Comparison of ENCODE assay signal across 9 cellular contexts in genomic region chr7:142880886-142881505, GRCh38. TPM values are rescaled to one million over a fixed set of nuclear protein-coding genes. Genes with fewer than 3 reads are reported as not detected.
DNase-seq lines count a peak whose midpoint lies in the region; ATAC-seq, FAIRE-seq and TF ChIP-seq lines count a peak whose summit lies in the region.
"Had no signal": no experiment of that assay in that cellular context is flagged by ENCODE, and none has a peak within 500 bp of the region (broad histone marks: within the 10 kb centered on the region; RNA-seq: fewer than 3 reads in every experiment).

No MANE protein-coding gene starts in this region.

- ATAC-seq in GM21528 (IDR thresholded peaks at IDR 0.05; ENCODE audit: low FRiP score, unreplicated experiment): peak; percentile 63

- intact Hi-C loops in ovary (cut with DNase I): loop anchor here in 1 of 4 donors (10.0 kb wide), 1 partner anchor 334 kb away; no protein-coding TSS in a partner anchor

- H3K27ac ChIP-seq in small intestine (ENCODE audit: low read depth in 1 of 2, low read length in 1 of 2): no peak overlapping the region
- no peak overlapping the region for H3K27ac ChIP-seq in ovary

- no peak for FAIRE-seq in small intestine (lab: Jason Lieb, UNC)

- TF ChIP-seq POLR2A in ovary (IDR thresholded peaks at IDR 0.05): no peak

- H3K9me3 ChIP-seq in small intestine (ENCODE audit: control insufficient read depth, low read depth) (no peaks in the 10 kb centered on the region), ovary (no peaks in the 10 kb centered on the region)

- H3K4me3 ChIP-seq in small intestine (ENCODE audit: low read depth in 1 of 2, low read length in 2 of 2) (no peak overlapping the region), ovary (no peak overlapping the region)

- TF ChIP-seq CTCF in ovary (IDR thresholded peaks at IDR 0.05): no peak

- 22 to 30% (median 26%) methylated on average over 8 of the region's 8 CpGs for WGBS in small intestine, 3 donors
- WGBS in ovary, 3 donors: 29 to 33% (median 30%) methylated on average over 8 of the region's 8 CpGs

- peak; percentile 67 for DNase-seq in ELF-1 (ENCODE audit: low read depth, low spot score)
- DNase-seq in Kasumi-1 (lab: John Stamatoyannopoulos, UW): peak; percentile 25 to 56
- peak; percentile 72 for DNase-seq in activated CD8-positive, alpha-beta memory T cell treated with anti-CD3 and anti-CD28 coated beads for 24 hours
- peak; percentile 21 for DNase-seq in fibroblast of peridontal ligament (ENCODE audit: extremely low read depth)
- DNase-seq in small intestine: peak; percentile 67
- DNase-seq in cerebellum (ENCODE audit: low spot score): no peak
- DNase-seq in ovary: no peak

- H3K4me1 ChIP-seq in small intestine (ENCODE audit: control insufficient read depth in 2 of 2, insufficient read depth in 1 of 2, low read depth in 1 of 2, low read length in 1 of 2): peaks cover 0 to 2% of the 10 kb centered on the region in 2 donors
- H3K4me1 ChIP-seq in ovary (ENCODE audit: insufficient read depth): no peaks in the 10 kb centered on the region

- H3K36me3 ChIP-seq in small intestine (ENCODE audit: control insufficient read depth in 2 of 2, insufficient read depth in 2 of 2, low read length in 2 of 2) (no peaks in the 10 kb centered on the region), ovary (no peaks in the 10 kb centered on the region)

- H3K27me3 ChIP-seq in small intestine (ENCODE audit: control insufficient read depth in 2 of 2, insufficient read depth in 2 of 2, low read length in 2 of 2) (peaks cover 0 to 2% of the 10 kb centered on the region in 2 donors), ovary (no peaks in the 10 kb centered on the region)

- TF ChIP-seq EP300 in ovary (IDR thresholded peaks at IDR 0.05): no peak

RNA-seq across cellular contexts. Expression of gene TRPV6, which starts 4.5 kb away (rescaled TPM):
- polyA plus RNA-seq in small intestine (10 to 100 TPM in 2 of 3 donors, 1 to 10 TPM in 1; 8.8 to 27.3 (median 23.0) TPM), ovary (under 1 TPM; 0.03 to 0.19 TPM)
- total RNA-seq in cerebellum (0.27 TPM), ovary (1 to 10 TPM in 2 of 7 donors, under 1 TPM in 1, not detected in 4; 0.51 to 9.7 (median 1.5) TPM)
- total RNA-seq: activated CD8-positive, alpha-beta memory T cell treated with anti-CD3 and anti-CD28 coated beads for 36 hours had no signal

RNA-seq across cellular contexts. Expression of gene EPHB6, which starts 26.1 kb away (rescaled TPM):
- 10 to 100 TPM in 2 of 3 donors, 1 to 10 TPM in 1; 6.5 to 26.2 (median 17.0) TPM for polyA plus RNA-seq in small intestine
- total RNA-seq in cerebellum: 11.7 TPM
- 10 to 100 TPM; 17.9 to 41.1 (median 31.9) TPM for total RNA-seq in ovary
- 10 to 100 TPM; 10.7 to 14.1 TPM for polyA plus RNA-seq in ovary

RNA-seq across cellular contexts. Expression of gene TRPV5, which starts 52.5 kb away (rescaled TPM):
- polyA plus RNA-seq in small intestine (under 1 TPM in 1 of 3 donors, not detected in 2; 0.01 TPM), ovary (not detected)
- total RNA-seq in cerebellum (0.36 TPM), ovary (not detected)
- total RNA-seq: activated CD8-positive, alpha-beta memory T cell treated with anti-CD3 and anti-CD28 coated beads for 36 hours had no signal

RNA-seq across cellular contexts. Expression of gene LLCFC1, which starts 58.3 kb away (rescaled TPM):
- polyA plus RNA-seq in small intestine: not detected
- not detected for total RNA-seq in cerebellum
- not detected for total RNA-seq in ovary
- polyA plus RNA-seq in ovary: not detected
- total RNA-seq: activated CD8-positive, alpha-beta memory T cell treated with anti-CD3 and anti-CD28 coated beads for 36 hours had no signal

Comparison
In these comparisons a context has a peak if more than half of its experiments do, and no peak if none do; other contexts are left out.
1. DNase-seq: peak in ELF-1 (single experiment), Kasumi-1 (2 of 2), activated CD8-positive, alpha-beta memory T cell treated with anti-CD3 and anti-CD28 coated beads for 24 hours (single experiment), fibroblast of peridontal ligament (single experiment) and small intestine (single experiment); none in cerebellum (single experiment) and ovary (0 of 5).